Comparison of ENCODE assay signal across 20 cellular contexts in genomic region chr16:66133641-66134402, GRCh38.
A peak's percentile ranks its signal among the peaks of the same experiment; 100 is the strongest.
DNase-seq lines count a peak whose midpoint lies in the region; ATAC-seq and TF ChIP-seq lines count a peak whose summit lies in the region.
"Had no signal": no experiment of that assay in that cellular context is flagged by ENCODE, and none has a peak within 500 bp of the region (broad histone marks: within the 10 kb centered on the region; RNA-seq: fewer than 3 reads in every experiment).

No MANE protein-coding gene starts in this region.

- H3K36me3 Mint-ChIP-seq in nephron (ENCODE audit: low read depth), result no peaks in the 10 kb centered on the region
- no peaks in the 10 kb centered on the region for H3K36me3 Mint-ChIP-seq in activated CD4-positive, alpha-beta T cell treated with anti-CD3 and anti-CD28 coated beads, Interleukin-2, amount 10 ng/mL, durations not matched to agents 24 days and 14 days (ENCODE audit: low read depth)
- H3K36me3 Mint-ChIP-seq in activated CD4-positive, alpha-beta T cell treated with anti-CD3 and anti-CD28 coated beads for 36 hours (ENCODE audit: low read depth), result no peaks in the 10 kb centered on the region

- H3K27me3 Mint-ChIP-seq in nephron (ENCODE audit: low read depth), result peaks cover 3% of the 10 kb centered on the region
- peaks cover 10% of the 10 kb centered on the region for H3K27me3 Mint-ChIP-seq in activated CD4-positive, alpha-beta T cell treated with anti-CD3 and anti-CD28 coated beads, Interleukin-2, amount 10 ng/mL, durations not matched to agents 24 days and 14 days
- peaks cover 8% of the 10 kb centered on the region for H3K27me3 Mint-ChIP-seq in activated CD4-positive, alpha-beta T cell treated with anti-CD3 and anti-CD28 coated beads for 36 hours

- no TSS peak for BruUV-seq in A673 (replicated peaks; lab: Mats Ljungman, UMichigan)

- TF ChIP-seq CTCF in A673 (conservative IDR thresholded peaks at IDR 0.05; ENCODE audit: low read depth, low read length) (no peak), fibroblast of mammary gland (conservative IDR thresholded peaks at IDR 0.05; ENCODE audit: control insufficient read depth, insufficient read depth, low read depth, low read length) (no peak), nephron (IDR thresholded peaks at IDR 0.05; ENCODE audit: unreplicated experiment in 3 of 3) (no peak)

- H3K27ac Mint-ChIP-seq in nephron, result peak overlapping the region in 2 of 3 experiments; percentile 55 to 95
- H3K27ac Mint-ChIP-seq in activated CD4-positive, alpha-beta T cell treated with anti-CD3 and anti-CD28 coated beads, Interleukin-2, amount 10 ng/mL, durations not matched to agents 24 days and 14 days, result no peak overlapping the region
- H3K27ac Mint-ChIP-seq in activated CD4-positive, alpha-beta T cell treated with anti-CD3 and anti-CD28 coated beads for 36 hours, result no peak overlapping the region
- H3K27ac Mint-ChIP-seq: B cell; CD4-positive, alpha-beta T cell had no signal

- H3K4me1 ChIP-seq in A673 (ENCODE audit: insufficient read depth, low read length, poor library complexity, severe bottlenecking) (peaks cover 6% of the 10 kb centered on the region), Karpas-422 (ENCODE audit: low read length) (no peaks in the 10 kb centered on the region)

- H3K9me3 ChIP-seq in A673 (ENCODE audit: low read depth, low read length, poor library complexity, severe bottlenecking) (no peaks in the 10 kb centered on the region), Karpas-422 (ENCODE audit: low read length) (no peaks in the 10 kb centered on the region)

- POLR2A ChIA-PET in A673 (lab: Charles Lee; ENCODE audit: low non-redundant PET), result no interaction called here
- POLR2A ChIA-PET in activated CD4-positive, alpha-beta T cell treated with anti-CD3 and anti-CD28 coated beads for 36 hours (lab: Charles Lee), result no interaction called here

- H3K9ac ChIP-seq in Karpas-422 (ENCODE audit: low read length), result no peak overlapping the region

- H2AFZ ChIP-seq in Karpas-422 (ENCODE audit: low read length), result no peak overlapping the region

- H3K27ac ChIP-seq in A673 (ENCODE audit: low read depth, low read length, poor library complexity, severe bottlenecking), result no peak overlapping the region
- no peak overlapping the region for H3K27ac ChIP-seq in Karpas-422 (ENCODE audit: low read length)
- H3K27ac ChIP-seq: HL-60 had no signal

- no peaks in the 10 kb centered on the region for H3K79me2 ChIP-seq in Karpas-422 (ENCODE audit: low read length)

- peak; percentile 69 for DNase-seq in A673 (ENCODE audit: low spot score)
- peak; percentile 11 for DNase-seq in Karpas-422
- peak; percentile 17 for DNase-seq in fibroblast of mammary gland (ENCODE audit: low read depth)
- no peak for DNase-seq in activated CD4-positive, alpha-beta T cell treated with anti-CD3 and anti-CD28 coated beads, Interleukin-2, amount 10 ng/mL, durations not matched to agents 24 days and 14 days
- no peak for DNase-seq in NCI-H146 treated with DMSO at 0.1 percent for 48 hours (lab: John Stamatoyannopoulos, UW; ENCODE audit: unreplicated experiment)
- no peak for DNase-seq in activated CD4-positive, alpha-beta T cell treated with anti-CD3 and anti-CD28 coated beads for 36 hours
- DNase-seq: CD4-positive, alpha-beta T cell; DMS79 treated with DMSO at 0.1 percent for 48 hours; GDM1; GOT3; KBM-7; NCI-H1092 treated with DMSO at 0.1 percent for 48 hours; NCI-H1694 treated with DMSO at 0.1 percent for 48 hours; NCI-H2171; NCI-H446 treated with DMSO at 0.1 percent for 48 hours; SHP77 had no signal

- peaks cover 56% of the 10 kb centered on the region for H3K4me1 Mint-ChIP-seq in nephron
- H3K4me1 Mint-ChIP-seq in activated CD4-positive, alpha-beta T cell treated with anti-CD3 and anti-CD28 coated beads, Interleukin-2, amount 10 ng/mL, durations not matched to agents 24 days and 14 days, result no peaks in the 10 kb centered on the region
- H3K4me1 Mint-ChIP-seq in activated CD4-positive, alpha-beta T cell treated with anti-CD3 and anti-CD28 coated beads for 36 hours, result no peaks in the 10 kb centered on the region
- H3K4me1 Mint-ChIP-seq: B cell had no signal

- no peak for ATAC-seq in GM21825 (IDR thresholded peaks at IDR 0.05; ENCODE audit: unreplicated experiment)
- no peak for ATAC-seq in activated CD4-positive, alpha-beta T cell treated with anti-CD3 and anti-CD28 coated beads for 36 hours

- H3K36me3 ChIP-seq in A673 (ENCODE audit: insufficient read depth, low read length, poor library complexity, severe bottlenecking) (no peaks in the 10 kb centered on the region), Karpas-422 (ENCODE audit: insufficient read depth, low read length) (no peaks in the 10 kb centered on the region)

- H3K4me3 ChIP-seq in A673 (ENCODE audit: low read depth, low read length, poor library complexity, severe bottlenecking) (no peak overlapping the region), Karpas-422 (ENCODE audit: low read length) (no peak overlapping the region), fibroblast of mammary gland (ENCODE audit: control insufficient read depth, low read depth, low read length) (no peak overlapping the region)

- H3K9me3 Mint-ChIP-seq in nephron, result no peaks in the 10 kb centered on the region
- H3K9me3 Mint-ChIP-seq in activated CD4-positive, alpha-beta T cell treated with anti-CD3 and anti-CD28 coated beads, Interleukin-2, amount 10 ng/mL, durations not matched to agents 24 days and 14 days, result no peaks in the 10 kb centered on the region
- H3K9me3 Mint-ChIP-seq in activated CD4-positive, alpha-beta T cell treated with anti-CD3 and anti-CD28 coated beads for 36 hours (ENCODE audit: low read depth), result no peaks in the 10 kb centered on the region
- H3K9me3 Mint-ChIP-seq: CD4-positive, alpha-beta T cell had no signal

- no peak overlapping the region for H3K4me3 Mint-ChIP-seq in nephron
- no peak overlapping the region for H3K4me3 Mint-ChIP-seq in activated CD4-positive, alpha-beta T cell treated with anti-CD3 and anti-CD28 coated beads, Interleukin-2, amount 10 ng/mL, durations not matched to agents 24 days and 14 days
- H3K4me3 Mint-ChIP-seq in activated CD4-positive, alpha-beta T cell treated with anti-CD3 and anti-CD28 coated beads for 36 hours, result no peak overlapping the region
- H3K4me3 Mint-ChIP-seq: B cell; CD4-positive, alpha-beta T cell had no signal

- intact Hi-C loops in A673 (cut with micrococcal nuclease; ENCODE audit: unreplicated experiment), result no loop called here
- intact Hi-C loops in activated CD4-positive, alpha-beta T cell treated with anti-CD3 and anti-CD28 coated beads, Interleukin-2, amount 10 ng/mL, durations not matched to agents 24 days and 14 days (cut with micrococcal nuclease), result no loop called here
- intact Hi-C loops in activated CD4-positive, alpha-beta T cell treated with anti-CD3 and anti-CD28 coated beads for 36 hours (cut with DNase I, micrococcal nuclease), result no loop called here

- H4K20me1 ChIP-seq in Karpas-422 (ENCODE audit: insufficient read depth, low read depth, low read length), result no peaks in the 10 kb centered on the region

- CTCF ChIA-PET in A673 (lab: Charles Lee), result no interaction called here
- CTCF ChIA-PET in activated CD4-positive, alpha-beta T cell treated with anti-CD3 and anti-CD28 coated beads for 36 hours (lab: Charles Lee), result no interaction called here

- H3K9me2 ChIP-seq in Karpas-422 (replicated peaks; ENCODE audit: insufficient read depth, low read length), result no peaks in the 10 kb centered on the region

- no peaks in the 10 kb centered on the region for H3K27me3 ChIP-seq in A673 (replicated peaks; ENCODE audit: insufficient read depth, low read depth, low read length, poor library complexity)
- H3K27me3 ChIP-seq in Karpas-422 (ENCODE audit: low read length), result no peaks in the 10 kb centered on the region

- H3K4me2 ChIP-seq in Karpas-422 (ENCODE audit: low read depth, low read length, poor library complexity, severe bottlenecking), result no peak overlapping the region

Comparison
In these comparisons a context has a peak if more than half of its experiments do, and no peak if none do; other contexts are left out.
1. DNase-seq: peak in A673 (single experiment), Karpas-422 (single experiment) and fibroblast of mammary gland (single experiment); none in activated CD4-positive, alpha-beta T cell treated with anti-CD3 and anti-CD28 coated beads, Interleukin-2, amount 10 ng/mL, durations not matched to agents 24 days and 14 days (single experiment), NCI-H146 treated with DMSO at 0.1 percent for 48 hours (single experiment) and activated CD4-positive, alpha-beta T cell treated with anti-CD3 and anti-CD28 coated beads for 36 hours (single experiment).
2. H3K27ac Mint-ChIP-seq: peak in nephron (2 of 3); none in activated CD4-positive, alpha-beta T cell treated with anti-CD3 and anti-CD28 coated beads, Interleukin-2, amount 10 ng/mL, durations not matched to agents 24 days and 14 days (single experiment) and activated CD4-positive, alpha-beta T cell treated with anti-CD3 and anti-CD28 coated beads for 36 hours (single experiment).